In the genomic region with DNA sequence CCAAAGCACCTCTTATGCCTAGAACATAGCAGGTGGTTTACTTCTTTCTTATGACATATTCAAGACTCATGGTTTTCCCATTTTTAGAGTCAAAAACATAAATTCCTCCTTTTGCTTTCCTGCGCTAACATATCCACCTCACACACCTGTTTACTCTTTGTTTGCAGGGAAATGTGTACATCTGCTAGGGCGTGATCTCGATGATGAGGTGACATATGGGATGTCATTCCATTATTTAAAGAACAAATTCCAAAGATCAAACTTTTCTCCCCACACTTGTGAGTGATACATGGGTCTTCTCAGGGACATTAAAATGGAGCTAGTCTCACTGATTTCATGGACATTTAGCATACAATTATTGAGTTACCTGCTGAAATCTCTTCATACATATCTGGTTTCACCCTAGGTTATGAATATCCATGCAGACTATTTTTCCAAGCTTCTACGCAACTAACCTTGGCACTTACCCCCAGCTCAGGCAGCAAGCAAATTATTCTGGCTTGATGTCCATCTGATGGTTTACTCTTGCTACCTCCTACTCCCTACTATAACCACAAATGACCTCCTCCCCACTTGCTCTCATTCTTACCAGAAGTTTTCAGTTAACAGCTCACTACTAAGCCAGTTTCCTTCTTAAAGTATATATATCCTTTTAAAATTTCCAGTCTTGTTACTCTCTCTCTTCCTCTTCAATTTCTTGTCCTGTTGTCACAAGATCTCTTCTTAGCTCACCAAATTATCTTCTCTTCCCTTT, we compare ENCODE assay signal across 23 cellular contexts.
"Had no signal": no experiment of that assay in that cellular context is flagged by ENCODE, and none has a peak within 500 bp of the region (broad histone marks: within the 10 kb centered on the region; RNA-seq: fewer than 3 reads in every experiment).

No MANE protein-coding gene starts in this region.

- H3K9me3 Mint-ChIP-seq: activated CD4-positive, alpha-beta memory T cell treated with anti-CD3 and anti-CD28 coated beads, Interleukin-2, amount 10 ng/mL, durations not matched to agents 7 days and 5 days; activated naive CD4-positive, alpha-beta T cell treated with anti-CD3 and anti-CD28 coated beads, Interleukin-2, amount 50 U/mL, for 24 hours; activated T-cell treated with anti-CD3 and anti-CD28 coated beads, Interleukin-2, amount 50 U/mL, for 4 hours; neural crest cell had no signal

- H3K9me3 ChIP-seq: adrenal gland, testis, upper lobe of right lung had no signal

- H3K27ac ChIP-seq: adrenal gland, cardiac muscle cell, dorsolateral prefrontal cortex, testis, upper lobe of right lung had no signal

- H3K27ac Mint-ChIP-seq: activated CD4-positive, alpha-beta memory T cell treated with anti-CD3 and anti-CD28 coated beads, Interleukin-2, amount 10 ng/mL, durations not matched to agents 7 days and 5 days; activated naive CD4-positive, alpha-beta T cell treated with anti-CD3 and anti-CD28 coated beads, Interleukin-2, amount 50 U/mL, for 24 hours; stimulated activated naive CD8-positive, alpha-beta T cell treated with anti-CD3 and anti-CD28 coated beads, Interleukin-15, amount 100 ng/mL, for 72 hours had no signal

- FAIRE-seq: islet of Langerhans had no signal

- H3K4me3 ChIP-seq: adrenal gland, cardiac muscle cell, dorsolateral prefrontal cortex, lung, testis, upper lobe of right lung had no signal

- H3K4me1 ChIP-seq: adrenal gland, testis, upper lobe of right lung had no signal

- DNase-seq: activated CD4-positive, alpha-beta memory T cell treated with anti-CD3 and anti-CD28 coated beads, Interleukin-2, amount 10 ng/mL, durations not matched to agents 7 days and 5 days; activated CD4-positive, alpha-beta T cell treated with anti-CD3 and anti-CD28 coated beads for 48 hours; activated CD4-positive, CD25-positive, alpha-beta regulatory T cell; activated effector memory CD4-positive, alpha-beta T cell treated with Interleukin-2 at 50 U/mL for 16 hours; activated T-cell treated with anti-CD3 and anti-CD28 coated beads, Interleukin-2, amount 50 U/mL, for 4 hours; adrenal gland; dorsolateral prefrontal cortex; foreskin melanocyte; glutamatergic neuron; hippocampal formation; midbrain; stimulated activated naive CD8-positive, alpha-beta T cell treated with anti-CD3 and anti-CD28 coated beads, Interleukin-15, amount 100 ng/mL, for 72 hours; T-helper 1 cell; T-helper 9 cell; testis; upper lobe of right lung had no signal

- H3K27me3 ChIP-seq: adrenal gland, cardiac muscle cell, dorsolateral prefrontal cortex, testis, upper lobe of right lung had no signal

- H3K4me3 Mint-ChIP-seq: activated CD4-positive, alpha-beta memory T cell treated with anti-CD3 and anti-CD28 coated beads, Interleukin-2, amount 10 ng/mL, durations not matched to agents 7 days and 5 days; activated naive CD4-positive, alpha-beta T cell treated with anti-CD3 and anti-CD28 coated beads, Interleukin-2, amount 50 U/mL, for 24 hours; activated T-cell treated with anti-CD3 and anti-CD28 coated beads, Interleukin-2, amount 50 U/mL, for 4 hours; neural crest cell; stimulated activated naive CD8-positive, alpha-beta T cell treated with anti-CD3 and anti-CD28 coated beads, Interleukin-15, amount 100 ng/mL, for 72 hours had no signal

- ATAC-seq: activated T-cell treated with anti-CD3 and anti-CD28 coated beads, Interleukin-2, amount 50 U/mL, for 4 hours; left lobe of liver; SK-N-SH treated with all-trans-retinoic acid at 6 μM for 48 hours; stimulated activated naive CD8-positive, alpha-beta T cell treated with anti-CD3 and anti-CD28 coated beads, Interleukin-15, amount 100 ng/mL, for 72 hours; upper lobe of right lung had no signal

- H3K36me3 Mint-ChIP-seq: activated naive CD4-positive, alpha-beta T cell treated with anti-CD3 and anti-CD28 coated beads, Interleukin-2, amount 50 U/mL, for 24 hours had no signal

- H3K36me3 ChIP-seq: adrenal gland, cardiac muscle cell, upper lobe of right lung had no signal

- H3K27me3 Mint-ChIP-seq: activated naive CD4-positive, alpha-beta T cell treated with anti-CD3 and anti-CD28 coated beads, Interleukin-2, amount 50 U/mL, for 24 hours; stimulated activated naive CD8-positive, alpha-beta T cell treated with anti-CD3 and anti-CD28 coated beads, Interleukin-15, amount 100 ng/mL, for 72 hours had no signal
